23 cellular contexts compared by ENCODE assay signal in the genomic region with DNA sequence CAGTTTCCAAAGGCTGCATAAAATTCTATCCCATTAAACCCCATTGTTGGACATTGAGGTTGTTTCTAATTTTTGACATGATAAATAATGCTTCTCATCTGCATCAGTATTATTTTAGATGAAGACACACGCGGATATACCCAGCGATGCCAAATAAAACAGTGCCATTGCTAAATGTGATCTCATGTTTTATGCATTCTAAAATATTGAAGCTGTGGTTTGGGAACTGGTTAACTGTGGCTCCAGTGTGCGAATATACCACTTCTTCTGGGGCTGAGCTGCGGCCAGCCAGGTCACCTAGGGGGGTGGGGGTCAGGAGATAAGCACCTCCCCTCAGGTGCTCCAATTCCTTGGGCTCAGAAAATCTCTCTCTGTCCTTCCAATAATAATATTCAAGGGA.
"Had no signal": no experiment of that assay in that cellular context is flagged by ENCODE, and none has a peak within 500 bp of the region (broad histone marks: within the 10 kb centered on the region; RNA-seq: fewer than 3 reads in every experiment).

No MANE protein-coding gene starts in this region.

- H3K4me1 ChIP-seq: ascending aorta, breast epithelium, Peyer's patch, SJCRH30 had no signal

- H3K9me3 Mint-ChIP-seq: T-helper 1 cell treated with Interleukin-12 subunit alpha and Interleukin-12 subunit beta and Interleukin-4 antibody, amounts not matched to agents 30 μg/mL and 1 μg/mL, for 36 hours had no signal

- H3K4me2 ChIP-seq: KMS-11 had no signal

- H3K9me3 ChIP-seq: ascending aorta, breast epithelium, MG63, Peyer's patch, SJCRH30 had no signal

- ATAC-seq: activated CD8-positive, alpha-beta T cell treated with anti-CD3 and anti-CD28 coated beads, Interleukin-2, amount 10 ng/mL, durations not matched to agents 7 days and 5 days had no signal

- DNase-seq: activated CD4-positive, alpha-beta T cell treated with anti-CD3 and anti-CD28 coated beads for 48 hours; activated CD4-positive, alpha-beta T cell treated with anti-CD3 and anti-CD28 coated beads, Interleukin-2, amount 50 U/mL, for 4 hours; activated CD4-positive, CD25-positive, alpha-beta regulatory T cell treated with anti-CD3 and anti-CD28 coated beads, Interleukin-2, amount 50 U/mL, for 72 hours; activated CD8-positive, alpha-beta memory T cell treated with anti-CD3 and anti-CD28 coated beads, Interleukin-2, amount 50 U/mL, for 48 hours; activated CD8-positive, alpha-beta T cell treated with anti-CD3 and anti-CD28 coated beads, Interleukin-2, amount 10 ng/mL, durations not matched to agents 7 days and 5 days; activated naive CD4-positive, alpha-beta T cell treated with anti-CD3 and anti-CD28 coated beads, Interleukin-2, amount 50 U/mL, for 16 hours; activated T-cell treated with anti-CD3 and anti-CD28 coated beads, Interleukin-2, amount 50 U/mL, for 1 hour; caudate nucleus; MG63; MV-4-11; NCI-H1092 treated with DMSO at 0.1 percent for 48 hours; NCI-H1436; NCI-H1694 treated with DMSO at 0.1 percent for 48 hours; NCI-H2029 treated with DMSO at 0.1 percent for 48 hours; NCI-H510A treated with DMSO at 0.1 percent for 48 hours; Peyer's patch; Right ventricle myocardium superior; SJCRH30 had no signal

- H3K36me3 ChIP-seq: ascending aorta, breast epithelium, MG63, Peyer's patch, SJCRH30 had no signal

- H3K4me3 Mint-ChIP-seq: activated CD8-positive, alpha-beta T cell treated with anti-CD3 and anti-CD28 coated beads, Interleukin-2, amount 10 ng/mL, durations not matched to agents 7 days and 5 days; T-helper 1 cell treated with Interleukin-12 subunit alpha and Interleukin-12 subunit beta and Interleukin-4 antibody, amounts not matched to agents 30 μg/mL and 1 μg/mL, for 36 hours had no signal

- H3K27ac ChIP-seq: ascending aorta, KMS-11, Peyer's patch, RWPE1, SJCRH30 had no signal

- H3K27me3 ChIP-seq: ascending aorta, breast epithelium, MG63, Peyer's patch, SJCRH30 had no signal

- H3K9ac ChIP-seq: KMS-11 had no signal

- H3K4me3 ChIP-seq: ascending aorta, breast epithelium, MG63, Peyer's patch, SJCRH30 had no signal

- H3K27ac Mint-ChIP-seq: activated CD8-positive, alpha-beta T cell treated with anti-CD3 and anti-CD28 coated beads, Interleukin-2, amount 10 ng/mL, durations not matched to agents 7 days and 5 days; T-helper 1 cell treated with Interleukin-12 subunit alpha and Interleukin-12 subunit beta and Interleukin-4 antibody, amounts not matched to agents 30 μg/mL and 1 μg/mL, for 36 hours had no signal
